Comparison of ENCODE assay signal across 17 cellular contexts in genomic region chr13:93857126-93857525, GRCh38.
"Had no signal": no experiment of that assay in that cellular context is flagged by ENCODE, and none has a peak within 500 bp of the region (broad histone marks: within the 10 kb centered on the region; RNA-seq: fewer than 3 reads in every experiment).

No MANE protein-coding gene starts in this region.

- DNase-seq: activated B cell treated with CpG ODN at 0.5 μM for 24 hours; activated CD4-positive, alpha-beta memory T cell treated with anti-CD3 and anti-CD28 coated beads, Interleukin-2, amount 10 ng/mL, durations not matched to agents 7 days and 5 days; activated CD4-positive, alpha-beta T cell treated with anti-CD3 and anti-CD28 coated beads for 48 hours; activated CD8-positive, alpha-beta memory T cell treated with anti-CD3 and anti-CD28 coated beads, Interleukin-2, amount 10 ng/mL, durations not matched to agents 7 days and 5 days; amygdala; effector memory CD4-positive, alpha-beta T cell; left cardiac atrium; naive thymus-derived CD8-positive, alpha-beta T cell; stimulated activated CD4-positive, alpha-beta T cell treated with anti-CD3 and anti-CD28 coated beads, Interleukin-2, amount 100 ng/mL, for 48 hours; SW 1271; transverse colon; uterus had no signal

- H3K27me3 ChIP-seq: hepatocyte, right atrium auricular region, suprapubic skin, transverse colon, uterus had no signal

- H3K4me3 ChIP-seq: hepatocyte, prostate gland, right atrium auricular region, skin epidermis, suprapubic skin, transverse colon, uterus had no signal

- H3K36me3 ChIP-seq: prostate gland, right atrium auricular region, suprapubic skin, transverse colon, uterus had no signal
